In the genomic region with DNA sequence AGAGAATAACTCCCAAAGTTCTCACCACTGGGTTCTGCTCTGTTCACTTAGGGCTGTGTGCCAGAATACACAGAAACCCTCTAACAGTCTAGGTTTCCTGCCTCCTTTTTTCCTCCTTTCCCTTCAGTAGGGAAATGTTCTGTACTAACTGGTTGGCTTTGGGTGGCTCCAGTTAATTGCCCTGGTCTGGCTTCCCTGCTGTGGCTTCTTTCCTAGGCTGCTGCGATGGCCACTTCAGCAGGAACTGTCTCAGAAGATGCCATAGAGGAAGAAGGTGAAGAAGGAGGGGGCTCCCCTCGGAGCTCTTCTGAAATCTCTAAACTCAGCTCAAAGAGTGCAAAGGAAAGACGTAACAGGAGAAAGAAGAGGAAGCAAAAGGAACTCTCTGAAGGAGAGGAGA, we compare ENCODE assay signal across 28 cellular contexts.
"Had no signal": no experiment of that assay in that cellular context is flagged by ENCODE, and none has a peak within 500 bp of the region (broad histone marks: within the 10 kb centered on the region; RNA-seq: fewer than 3 reads in every experiment).

No MANE protein-coding gene starts in this region.

- ATAC-seq: natural killer cell; psoas muscle; right cardiac atrium; right lobe of liver; stimulated activated effector memory CD8-positive, alpha-beta T cell treated with anti-CD3 and anti-CD28 coated beads, Interleukin-12 subunit alpha, Interleukin-12 subunit beta, amount 100 ng/mL, for 72 hours; stimulated activated naive B cell treated with anti-CD40 and anti-IgM and Interleukin-4, amounts not matched to agents 10 μg/mL and 1 μg/mL and 100 μg/mL, for 72 hours had no signal

- DNase-seq: natural killer cell; occipital lobe; ovary; posterior cingulate gyrus; psoas muscle; right cardiac atrium; right lobe of liver; sigmoid colon; small intestine; stimulated activated CD4-positive, alpha-beta T cell treated with anti-CD3 and anti-CD28 coated beads, Interleukin-15, amount 100 ng/mL, for 24 hours; stimulated activated CD4-positive, alpha-beta T cell treated with anti-CD3 and anti-CD28 coated beads, Interleukin-2, amount 100 ng/mL, for 24 hours; stimulated activated CD4-positive, alpha-beta T cell treated with anti-CD3 and anti-CD28 coated beads, Interleukin-2, amount 100 ng/mL, for 48 hours; stimulated activated CD4-positive, alpha-beta T cell treated with anti-CD3 and anti-CD28 coated beads, Interleukin-4, amount 100 ng/mL, for 24 hours; stimulated activated naive B cell treated with anti-CD40 and anti-IgM and Interleukin-4, amounts not matched to agents 10 μg/mL and 1 μg/mL and 100 μg/mL, for 72 hours; stimulated activated naive CD4-positive, alpha-beta T cell treated with Interleukin-2 at 50 U/mL for 16 hours; stomach; thyroid gland; trophoblast cell; upper lobe of left lung had no signal

- H3K4me1 ChIP-seq: parathyroid adenoma, psoas muscle, right lobe of liver, sigmoid colon, stomach, thyroid gland, tibial nerve, upper lobe of left lung, vagina had no signal

- H3K27me3 Mint-ChIP-seq: progenitor cell of endocrine pancreas; stimulated activated naive B cell treated with anti-CD40 and anti-IgM and Interleukin-4, amounts not matched to agents 10 μg/mL and 1 μg/mL and 100 μg/mL, for 72 hours; stimulated activated naive CD8-positive, alpha-beta T cell treated with anti-CD3 and anti-CD28 coated beads, Interleukin-15, Interleukin-2, amounts not matched to agents 100 ng/mL and 50 ng/mL, for 24 hours had no signal

- H3K4me3 ChIP-seq: ovary, psoas muscle, right lobe of liver, sigmoid colon, stomach, thoracic aorta, thyroid gland, tibial nerve, upper lobe of left lung, vagina had no signal

- H2AFZ ChIP-seq: parathyroid adenoma had no signal

- H3K79me2 ChIP-seq: parathyroid adenoma had no signal

- H3K9ac ChIP-seq: parathyroid adenoma had no signal

- H3K36me3 ChIP-seq: ovary, sigmoid colon, stomach, thoracic aorta, thyroid gland, tibial nerve, upper lobe of left lung, vagina had no signal

- FAIRE-seq: small intestine, urothelium cell line had no signal

- H3K36me3 Mint-ChIP-seq: natural killer cell; stimulated activated effector memory CD8-positive, alpha-beta T cell treated with anti-CD3 and anti-CD28 coated beads, Interleukin-12 subunit alpha, Interleukin-12 subunit beta, amount 100 ng/mL, for 72 hours; stimulated activated naive B cell treated with anti-CD40 and anti-IgM and Interleukin-4, amounts not matched to agents 10 μg/mL and 1 μg/mL and 100 μg/mL, for 72 hours had no signal

- H3K9me3 ChIP-seq: ovary, psoas muscle, right lobe of liver, sigmoid colon, stomach, thoracic aorta, thyroid gland, tibial nerve, upper lobe of left lung, vagina had no signal

- H3K27ac ChIP-seq: ovary, parathyroid adenoma, psoas muscle, right lobe of liver, sigmoid colon, stomach, thoracic aorta, thyroid gland, tibial nerve, upper lobe of left lung, vagina had no signal

- H3K4me3 Mint-ChIP-seq: natural killer cell; nephron; stimulated activated effector memory CD8-positive, alpha-beta T cell treated with anti-CD3 and anti-CD28 coated beads, Interleukin-12 subunit alpha, Interleukin-12 subunit beta, amount 100 ng/mL, for 72 hours; stimulated activated naive B cell treated with anti-CD40 and anti-IgM and Interleukin-4, amounts not matched to agents 10 μg/mL and 1 μg/mL and 100 μg/mL, for 72 hours; stimulated activated naive CD8-positive, alpha-beta T cell treated with anti-CD3 and anti-CD28 coated beads, Interleukin-15, Interleukin-2, amounts not matched to agents 100 ng/mL and 50 ng/mL, for 24 hours had no signal

- H3K27ac Mint-ChIP-seq: natural killer cell; nephron; progenitor cell of endocrine pancreas; stimulated activated effector memory CD8-positive, alpha-beta T cell treated with anti-CD3 and anti-CD28 coated beads, Interleukin-12 subunit alpha, Interleukin-12 subunit beta, amount 100 ng/mL, for 72 hours; stimulated activated naive B cell treated with anti-CD40 and anti-IgM and Interleukin-4, amounts not matched to agents 10 μg/mL and 1 μg/mL and 100 μg/mL, for 72 hours; stimulated activated naive CD8-positive, alpha-beta T cell treated with anti-CD3 and anti-CD28 coated beads, Interleukin-15, Interleukin-2, amounts not matched to agents 100 ng/mL and 50 ng/mL, for 24 hours had no signal

- H3K27me3 ChIP-seq: ovary, right lobe of liver, sigmoid colon, stomach, thyroid gland, upper lobe of left lung, vagina had no signal

- H3K9me3 Mint-ChIP-seq: natural killer cell; nephron; stimulated activated effector memory CD8-positive, alpha-beta T cell treated with anti-CD3 and anti-CD28 coated beads, Interleukin-12 subunit alpha, Interleukin-12 subunit beta, amount 100 ng/mL, for 72 hours; stimulated activated naive B cell treated with anti-CD40 and anti-IgM and Interleukin-4, amounts not matched to agents 10 μg/mL and 1 μg/mL and 100 μg/mL, for 72 hours; stimulated activated naive CD8-positive, alpha-beta T cell treated with anti-CD3 and anti-CD28 coated beads, Interleukin-15, Interleukin-2, amounts not matched to agents 100 ng/mL and 50 ng/mL, for 24 hours had no signal

- H3K4me1 Mint-ChIP-seq: natural killer cell; nephron; stimulated activated effector memory CD8-positive, alpha-beta T cell treated with anti-CD3 and anti-CD28 coated beads, Interleukin-12 subunit alpha, Interleukin-12 subunit beta, amount 100 ng/mL, for 72 hours; stimulated activated naive B cell treated with anti-CD40 and anti-IgM and Interleukin-4, amounts not matched to agents 10 μg/mL and 1 μg/mL and 100 μg/mL, for 72 hours had no signal
